ENCODE assay signal across 5 cellular contexts in genomic region chrX:498901-499300, GRCh38.
A peak's percentile ranks its signal among the peaks of the same experiment; 100 is the strongest.
DNase-seq lines count a peak whose midpoint lies in the region; ATAC-seq, FAIRE-seq and TF ChIP-seq lines count a peak whose summit lies in the region.
"Not testable (repeated sequence)": the region's sequence is repeated elsewhere in the genome, so short reads cannot be mapped to it uniquely, and the experiment has no call there.

No MANE protein-coding gene starts in this region.

- not testable (repeated sequence) for H2BK20ac ChIP-seq in H9 (ENCODE audit: low read depth, low read length, poor library complexity, severe bottlenecking)
- H2BK20ac ChIP-seq in H1 (ENCODE audit: low read length): peak overlapping the region; percentile 97; the same call in 1 of the 2 replicates

- H2AK5ac ChIP-seq in H9 (ENCODE audit: insufficient read length, low read length): not testable (repeated sequence)
- H2AK5ac ChIP-seq in H1 (ENCODE audit: low read depth, low read length): 0 out of 2 replicates have a peak overlapping the region, but pooled peaks have one; percentile 20

- not testable (repeated sequence) for H3K27me3 ChIP-seq in H9 (ENCODE audit: insufficient read depth, low read length)
- peaks cover 0 to 14% (median 8%) of the 10 kb centered on the region in 4 experiments; a peak in 6 of 7 replicates for H3K27me3 ChIP-seq in H1 (replicated peaks in 1 of 4; ENCODE audit: control insufficient read depth in 3 of 4, extremely low read depth in 1 of 4, insufficient read depth in 3 of 4, low read length in 3 of 4)

- H3K27ac ChIP-seq in H9 (ENCODE audit: insufficient read length, low read depth, low read length); H1 (ENCODE audit: low read depth, low read length): not testable (repeated sequence)

- H3K36me3 ChIP-seq in H1 (ENCODE audit: control insufficient read depth in 2 of 4, insufficient read depth in 4 of 4, low read length in 3 of 4): not testable (repeated sequence)

- not testable (repeated sequence) for H4K91ac ChIP-seq in H9 (ENCODE audit: insufficient read length, low read depth, low read length); H1 (replicated peaks; ENCODE audit: insufficient read length, low read length)

- not testable (repeated sequence) for TF ChIP-seq EP300 in H1 (IDR thresholded peaks at IDR 0.05; ENCODE audit: borderline replicate concordance in 1 of 2, low read depth in 2 of 2, low read length in 2 of 2)

- H2BK15ac ChIP-seq in H9 (ENCODE audit: low read depth, low read length); H1 (ENCODE audit: low read length): not testable (repeated sequence)

- not testable (repeated sequence) for H3K9me3 ChIP-seq in H9 (ENCODE audit: control insufficient read depth, low read depth, low read length); H1 (ENCODE audit: insufficient read depth in 2 of 2, low read depth in 1 of 2, low read length in 1 of 2)

- H2BK5ac ChIP-seq in H9 (ENCODE audit: insufficient read length, low read length): not testable (repeated sequence)
- peak overlapping the region; percentile 96; the same call in 1 of the 2 replicates for H2BK5ac ChIP-seq in H1 (ENCODE audit: low read depth, low read length)

- not testable (repeated sequence) for TF ChIP-seq CTCF in H9 (conservative IDR thresholded peaks at IDR 0.05); H1 (IDR thresholded peaks at IDR 0.05; ENCODE audit: control extremely low read depth in 1 of 3, insufficient read depth in 1 of 3, low read depth in 1 of 3, low read length in 3 of 3); type B pancreatic cell (conservative IDR thresholded peaks at IDR 0.05)

- peaks cover 15 to 20% of the 10 kb centered on the region in 2 experiments for H3K4me1 Mint-ChIP-seq in H9
- not testable (repeated sequence) for H3K4me1 Mint-ChIP-seq in type B pancreatic cell (ENCODE audit: unreplicated experiment)

- TF ChIP-seq RAD21 in H1 (IDR thresholded peaks at IDR 0.05 in 1 of 2, conservative IDR thresholded peaks at IDR 0.05 in 1 of 2; ENCODE audit: low read depth in 2 of 2, low read length in 2 of 2): not testable (repeated sequence)

- not testable (repeated sequence) for H3K9me3 Mint-ChIP-seq in H9, type B pancreatic cell

- H3K4me1 ChIP-seq in H9 (ENCODE audit: insufficient read depth, low read length): not testable (repeated sequence)
- peaks cover 5 to 28% (median 16%) of the 10 kb centered on the region in 4 experiments; a peak in 6 of 7 replicates for H3K4me1 ChIP-seq in H1 (replicated peaks in 1 of 4; ENCODE audit: control insufficient read depth in 3 of 4, insufficient read depth in 4 of 4, low read length in 3 of 4)

- H4K20me1 ChIP-seq in H9 (ENCODE audit: control insufficient read depth, insufficient read depth, insufficient read length); H1 (replicated peaks in 1 of 2; ENCODE audit: control insufficient read depth in 1 of 2, insufficient read depth in 2 of 2, low read length in 2 of 2): not testable (repeated sequence)

- not testable (repeated sequence) for H2AFZ ChIP-seq in H9 (ENCODE audit: low read length); H1 (ENCODE audit: low read length)

- not testable (repeated sequence) for H2BK12ac ChIP-seq in H9 (ENCODE audit: insufficient read length, low read depth, low read length)
- H2BK12ac ChIP-seq in H1 (ENCODE audit: low read depth, low read length): peak overlapping the region; percentile 52; the same call in 1 of the 2 replicates

- H3K36me3 Mint-ChIP-seq in H9 (ENCODE audit: insufficient read depth in 1 of 3, low read depth in 3 of 3); type B pancreatic cell: not testable (repeated sequence)

- POLR2A ChIA-PET in H1 (lab: Charles Lee; ENCODE audit: partially characterized antibody): not testable (repeated sequence)

- H3K4ac ChIP-seq in H9 (ENCODE audit: low read depth, low read length); H1 (replicated peaks; ENCODE audit: insufficient read length, low read depth, low read length): not testable (repeated sequence)

- not testable (repeated sequence) for H3K23ac ChIP-seq in H9 (ENCODE audit: insufficient read length, low read depth, low read length); H1 (ENCODE audit: insufficient read length)

- not testable (repeated sequence) for FAIRE-seq in H1 (lab: Jason Lieb, UNC)

- H2BK120ac ChIP-seq in H9 (ENCODE audit: low read depth, low read length, poor library complexity, severe bottlenecking); H1 (replicated peaks; ENCODE audit: low read depth, low read length): not testable (repeated sequence)

- peak overlapping the region; percentile 75 for H3K4me2 ChIP-seq in H9 (ENCODE audit: insufficient read depth, insufficient read length, low read length)
- H3K4me2 ChIP-seq in H1 (ENCODE audit: insufficient read depth in 1 of 2, low read depth in 2 of 2, low read length in 2 of 2): peak overlapping the region in 1 of 2 experiments; percentile 94; a peak in 1 of 4 replicates

- not testable (repeated sequence) for H3K14ac ChIP-seq in H9 (ENCODE audit: insufficient read depth, low read length); H1 (ENCODE audit: insufficient read length)

- intact Hi-C loops in sciatic nerve (cut with DNase I): not testable (repeated sequence)

- H3K79me2 ChIP-seq in H9 (ENCODE audit: insufficient read depth, low read length); H1 (ENCODE audit: control insufficient read depth in 1 of 2, insufficient read depth in 2 of 2, low read length in 2 of 2): not testable (repeated sequence)

- not testable (repeated sequence) for TF ChIP-seq POLR2A in H1 (IDR thresholded peaks at IDR 0.05; ENCODE audit: control extremely low read depth in 1 of 2, low read depth in 2 of 2, low read length in 2 of 2)

- H3K27ac Mint-ChIP-seq in H9, type B pancreatic cell: not testable (repeated sequence)

- H3K27me3 Mint-ChIP-seq in H9 (ENCODE audit: low read depth) (peaks cover 56% of the 10 kb centered on the region), type B pancreatic cell (peaks cover 54% of the 10 kb centered on the region)

- not testable (repeated sequence) for H3K56ac ChIP-seq in H9 (ENCODE audit: insufficient read length, low read depth, low read length); H1 (replicated peaks; ENCODE audit: insufficient read length, low read depth, low read length)

- H3T11ph ChIP-seq in H9 (ENCODE audit: low read length): not testable (repeated sequence)

- H3K23me2 ChIP-seq in H9 (ENCODE audit: insufficient read length, low read depth, low read length, poor library complexity, severe bottlenecking): not testable (repeated sequence)
- H3K23me2 ChIP-seq in H1 (ENCODE audit: low read depth, low read length): peaks cover 17% of the 10 kb centered on the region

- ATAC-seq in sciatic nerve: not testable (repeated sequence)

- not testable (repeated sequence) for H3K4me3 ChIP-seq in H1 (ENCODE audit: extremely low read depth in 1 of 4, insufficient read depth in 2 of 4, low read depth in 3 of 4, low read length in 4 of 4)

- not testable (repeated sequence) for H3K4me3 Mint-ChIP-seq in H9
- H3K4me3 Mint-ChIP-seq in type B pancreatic cell: peak overlapping the region; percentile 14

- WGBS in H9 (ENCODE audit: extremely low coverage, insufficient read length, low lambda C conversion rate): no CpG with 5 or more reads among the region's 12 CpGs
- 91% methylated on average over 12 of the region's 12 CpGs; no CpG with 5 or more reads in 1 of the 2 experiments for WGBS in H1 (ENCODE audit: extremely low coverage in 1 of 2, insufficient coverage in 1 of 2, insufficient read length in 1 of 2, insufficient replicate concordance in 2 of 2, low coverage in 1 of 2, low lambda C conversion rate in 2 of 2, missing lambda C conversion rate in 1 of 2), 2 experiments

- H3K9ac ChIP-seq in H9 (ENCODE audit: extremely low read depth, insufficient read length, low read length); H1 (replicated peaks in 1 of 4; ENCODE audit: extremely low read depth in 1 of 4, low read depth in 3 of 4, low read length in 3 of 4): not testable (repeated sequence)

- DNase-seq in H9; H1 (ENCODE audit: low read depth in 1 of 2, low spot score in 2 of 2); type B pancreatic cell (ENCODE audit: extremely low spot score, unreplicated experiment): not testable (repeated sequence)
- DNase-seq in mesenteric fat pad (ENCODE audit: low spot score) (peak; percentile 73), sciatic nerve (ENCODE audit: low spot score) (peak; percentile 10)

- not testable (repeated sequence) for H3K79me1 ChIP-seq in H9 (ENCODE audit: insufficient read depth, low read depth, low read length, poor library complexity, severe bottlenecking); H1 (ENCODE audit: low read depth, low read length)

- not testable (repeated sequence) for H4K8ac ChIP-seq in H9 (replicated peaks; ENCODE audit: insufficient read length, low read depth, low read length); H1 (ENCODE audit: extremely low read depth, insufficient read depth, low read length)

- not testable (repeated sequence) for H3K18ac ChIP-seq in H9 (ENCODE audit: insufficient read length, low read depth, low read length); H1 (ENCODE audit: extremely low read depth, low read length)

- CTCF ChIA-PET in H1 (lab: Charles Lee; ENCODE audit: partially characterized antibody): not testable (repeated sequence)

- H4K5ac ChIP-seq in H9 (ENCODE audit: insufficient read length, low read depth, low read length); H1 (ENCODE audit: insufficient read length, low read depth, low read length): not testable (repeated sequence)
